ENCODE assay signal across 20 cellular contexts in the genomic region with DNA sequence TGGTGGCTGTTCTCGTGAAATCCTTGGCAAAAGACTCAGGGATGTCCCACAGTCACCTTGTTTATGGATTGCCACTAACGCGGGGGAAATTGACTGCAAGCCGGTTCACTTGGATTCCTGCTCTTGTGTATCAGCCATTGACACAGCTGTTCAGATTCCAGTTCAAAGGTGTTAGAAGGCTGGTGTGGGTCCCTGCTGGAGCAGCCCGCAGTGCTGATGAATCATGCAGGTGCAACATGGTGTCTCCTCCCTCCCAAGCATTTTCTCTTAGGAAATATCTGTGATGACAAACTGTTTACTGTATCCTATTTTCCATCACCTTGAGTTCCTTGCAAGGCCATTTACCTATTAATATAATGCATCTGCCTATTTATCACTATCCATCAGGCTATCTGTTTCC.
DNase-seq lines count a peak whose midpoint lies in the region; FAIRE-seq and TF ChIP-seq lines count a peak whose summit lies in the region.
"Had no signal": no experiment of that assay in that cellular context is flagged by ENCODE, and none has a peak within 500 bp of the region (broad histone marks: within the 10 kb centered on the region; RNA-seq: fewer than 3 reads in every experiment).

No MANE protein-coding gene starts in this region.

- no peak overlapping the region for H3K9ac ChIP-seq in neuronal stem cell (ENCODE audit: low read depth, low read length, poor library complexity)
- H3K9ac ChIP-seq: BLaER1 had no signal

- peak overlapping the region; percentile 20 for H4K8ac ChIP-seq in neuronal stem cell (ENCODE audit: low read depth, low read length)

- no peak overlapping the region for H2BK12ac ChIP-seq in neuronal stem cell (ENCODE audit: low read length)

- no peaks in the 10 kb centered on the region for H3K4me1 ChIP-seq in breast epithelium
- H3K4me1 ChIP-seq in neuronal stem cell (ENCODE audit: control insufficient read depth in 2 of 2, insufficient read depth in 1 of 2, low read depth in 1 of 2, low read length in 2 of 2), result no peaks in the 10 kb centered on the region
- H3K4me1 ChIP-seq: BLaER1 had no signal

- H3K23ac ChIP-seq in neuronal stem cell (ENCODE audit: low read depth, low read length, poor library complexity), result no peak overlapping the region

- no peak overlapping the region for H4K91ac ChIP-seq in neuronal stem cell (ENCODE audit: low read depth, low read length, poor library complexity)

- H3K36me3 ChIP-seq in breast epithelium, result no peaks in the 10 kb centered on the region
- no peaks in the 10 kb centered on the region for H3K36me3 ChIP-seq in bronchial epithelial cell (ENCODE audit: control insufficient read depth, insufficient read depth, low read length)
- H3K36me3 ChIP-seq in neuronal stem cell (replicated peaks in 1 of 2; ENCODE audit: control insufficient read depth in 2 of 2, insufficient read depth in 2 of 2, low read length in 2 of 2), result no peaks in the 10 kb centered on the region
- H3K36me3 ChIP-seq: BLaER1 had no signal

- peaks cover under 1% of the 10 kb centered on the region for H3K36me3 Mint-ChIP-seq in MCF 10A (ENCODE audit: insufficient read depth, unreplicated experiment)
- H3K36me3 Mint-ChIP-seq: CD14-positive monocyte; CD4-positive, alpha-beta memory T cell had no signal

- intact Hi-C loops in MCF 10A (cut with micrococcal nuclease), result no loop called here
- intact Hi-C loops in breast epithelium (cut with DNase I; ENCODE audit: low total_unique reads), result no loop called here

- H3K14ac ChIP-seq in neuronal stem cell (ENCODE audit: low read length), result no peak overlapping the region

- no peak for TF ChIP-seq CTCF in MCF 10A (IDR thresholded peaks at IDR 0.05; ENCODE audit: unreplicated experiment)
- no peak for TF ChIP-seq CTCF in breast epithelium (IDR thresholded peaks at IDR 0.05)
- no peak for TF ChIP-seq CTCF in bronchial epithelial cell (IDR thresholded peaks at IDR 0.05; ENCODE audit: insufficient read depth, low read length, severe bottlenecking)

- H3K27me3 ChIP-seq in breast epithelium, result no peaks in the 10 kb centered on the region
- H3K27me3 ChIP-seq in bronchial epithelial cell (ENCODE audit: control insufficient read depth, insufficient read depth, low read length), result no peaks in the 10 kb centered on the region
- no peaks in the 10 kb centered on the region for H3K27me3 ChIP-seq in neuronal stem cell (ENCODE audit: control insufficient read depth in 3 of 3, insufficient read depth in 3 of 3, low read depth in 1 of 3, low read length in 3 of 3)
- H3K27me3 ChIP-seq: BLaER1 had no signal

- H3K79me1 ChIP-seq in neuronal stem cell (ENCODE audit: low read depth, low read length), result no peaks in the 10 kb centered on the region

- H2BK120ac ChIP-seq in neuronal stem cell (ENCODE audit: low read depth, low read length), result no peak overlapping the region

- no peak overlapping the region for H2AK5ac ChIP-seq in neuronal stem cell (ENCODE audit: low read depth, low read length)

- POLR2A ChIA-PET in MCF 10A (lab: Yijun Ruan, JAX), result interaction anchor here (0.9 kb wide), 1 partner anchor 151 kb away, joined by 3 read pairs; no protein-coding TSS in a partner anchor

- H3K4me1 Mint-ChIP-seq in MCF 10A (ENCODE audit: insufficient read depth, unreplicated experiment), result no peaks in the 10 kb centered on the region
- H3K4me1 Mint-ChIP-seq: CD14-positive monocyte, GM23338 had no signal

- no peak overlapping the region for H3K4me2 ChIP-seq in neuronal stem cell (ENCODE audit: insufficient read depth, low read length, poor library complexity, severe bottlenecking)
- H3K4me2 ChIP-seq: BLaER1, GM23338 had no signal

- no peak overlapping the region for H3K27ac ChIP-seq in breast epithelium
- no peak overlapping the region for H3K27ac ChIP-seq in neuronal stem cell (replicated peaks; ENCODE audit: low read length)
- H3K27ac ChIP-seq: BLaER1, HL-60 had no signal

- no peak overlapping the region for H3K4ac ChIP-seq in neuronal stem cell (ENCODE audit: low read length)

- FAIRE-seq in bronchial epithelial cell (lab: Jason Lieb, UNC), result no peak
- FAIRE-seq: H54, HTR-8/SVneo had no signal

- DNase-seq in MCF 10A (ENCODE audit: unreplicated experiment) (peak; percentile 32), breast epithelium (ENCODE audit: low spot score in 2 of 2) (no peak), bronchial epithelial cell (ENCODE audit: low read depth) (peak; percentile 4), neuronal stem cell (ENCODE audit: low spot score) (no peak), nucleus accumbens (lab: John Stamatoyannopoulos, UW) (no peak), OCI-M2 (lab: John Stamatoyannopoulos, UW; ENCODE audit: unreplicated experiment) (no peak), NCI-H2029 treated with DMSO at 0.1 percent for 48 hours (lab: John Stamatoyannopoulos, UW) (no peak)
- DNase-seq: 8988T; CD4-positive, alpha-beta memory T cell; DMS153; DMS79; GDM1; HCEC 1CT; HFFc6 had no signal

- no peaks in the 10 kb centered on the region for H3K9me3 ChIP-seq in breast epithelium
- H3K9me3 ChIP-seq in neuronal stem cell (replicated peaks in 1 of 2; ENCODE audit: control insufficient read depth in 2 of 2, insufficient read depth in 1 of 2, low read depth in 1 of 2, low read length in 2 of 2), result no peaks in the 10 kb centered on the region
- H3K9me3 ChIP-seq: BLaER1 had no signal

- no peak overlapping the region for H3K4me3 ChIP-seq in breast epithelium
- H3K4me3 ChIP-seq in bronchial epithelial cell (ENCODE audit: low read depth, low read length), result no peak overlapping the region
- H3K4me3 ChIP-seq in neuronal stem cell (ENCODE audit: low read length in 2 of 2), result no peak overlapping the region
- H3K4me3 ChIP-seq: BLaER1, GM23338 had no signal

- H2BK15ac ChIP-seq in neuronal stem cell (ENCODE audit: low read length), result no peak overlapping the region

- no peak overlapping the region for H3K4me3 Mint-ChIP-seq in MCF 10A (ENCODE audit: unreplicated experiment)
- H3K4me3 Mint-ChIP-seq: CD14-positive monocyte; CD4-positive, alpha-beta memory T cell; GM23338; HFFc6 had no signal

- H2AFZ ChIP-seq in neuronal stem cell (ENCODE audit: low read length), result no peak overlapping the region

- no TSS peak for BruUV-seq in MCF 10A (replicated peaks; lab: Mats Ljungman, UMichigan)

- no CpG with 5 or more reads among the region's 5 CpGs for WGBS in neuronal stem cell (ENCODE audit: extremely low coverage in 2 of 2, insufficient read length in 2 of 2, insufficient replicate concordance in 1 of 2), 2 donors

- no peak overlapping the region for H3K18ac ChIP-seq in neuronal stem cell (ENCODE audit: low read length)

- TF ChIP-seq POLR2A in breast epithelium (IDR thresholded peaks at IDR 0.05), result no peak

- no peak overlapping the region for H2BK5ac ChIP-seq in neuronal stem cell (ENCODE audit: low read length)

- CTCF ChIA-PET in MCF 10A (lab: Yijun Ruan, JAX), result no interaction called here

- no peaks in the 10 kb centered on the region for H3K27me3 Mint-ChIP-seq in MCF 10A (ENCODE audit: insufficient read depth, unreplicated experiment)
- H3K27me3 Mint-ChIP-seq: CD4-positive, alpha-beta memory T cell had no signal

- H3K9me3 Mint-ChIP-seq in MCF 10A (ENCODE audit: unreplicated experiment), result no peaks in the 10 kb centered on the region
- H3K9me3 Mint-ChIP-seq: CD4-positive, alpha-beta memory T cell; GM23338 had no signal

- no peak overlapping the region for H3K27ac Mint-ChIP-seq in MCF 10A (ENCODE audit: low read depth, unreplicated experiment)
- H3K27ac Mint-ChIP-seq: CD14-positive monocyte, GM23338, HFFc6 had no signal

Comparison
In these comparisons a context has a peak if more than half of its experiments do, and no peak if none do; other contexts are left out.
1. DNase-seq: peak in MCF 10A (single experiment) and bronchial epithelial cell (single experiment); none in breast epithelium (0 of 2), neuronal stem cell (single experiment), nucleus accumbens (0 of 56), OCI-M2 (single experiment) and NCI-H2029 treated with DMSO at 0.1 percent for 48 hours (single experiment).